ENCODE assay signal across 8 cellular contexts in the genomic region with DNA sequence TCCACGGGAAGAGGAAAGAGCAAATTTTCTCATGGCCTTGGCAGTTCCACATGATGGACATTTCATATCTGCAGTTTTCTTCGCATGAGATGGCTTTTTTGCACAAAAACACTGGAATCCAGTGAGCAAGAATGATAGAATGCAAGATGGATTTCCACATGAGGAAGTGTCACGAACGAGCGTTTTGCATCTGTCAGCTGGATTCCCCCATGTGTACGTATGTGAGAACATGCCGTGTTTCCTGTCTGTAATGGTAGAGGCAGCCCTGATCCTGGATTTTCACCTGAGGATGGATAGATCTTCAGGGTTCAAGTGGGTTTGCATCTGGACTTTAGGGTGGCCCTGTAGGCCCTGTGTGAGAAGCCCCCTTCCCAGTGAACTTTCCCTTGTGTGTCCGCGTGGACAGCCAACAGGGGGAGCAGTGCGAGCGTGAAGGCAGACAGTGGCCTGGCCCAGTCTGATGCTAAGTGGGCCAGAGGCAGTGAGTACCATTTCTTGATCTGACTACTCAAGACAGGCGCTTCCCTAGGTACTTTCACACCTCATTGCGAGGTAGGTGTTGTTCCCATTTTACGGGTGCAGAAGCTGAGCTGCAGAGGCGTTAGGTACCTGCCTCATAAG. TPM values are rescaled to one million over a fixed set of nuclear protein-coding genes. Genes with fewer than 3 reads are reported as not detected.
DNase-seq lines count a peak whose midpoint lies in the region; ATAC-seq, FAIRE-seq and TF ChIP-seq lines count a peak whose summit lies in the region.
"Not testable (repeated sequence)": the region's sequence is repeated elsewhere in the genome, so short reads cannot be mapped to it uniquely, and the experiment has no call there.
"Had no signal": no experiment of that assay in that cellular context is flagged by ENCODE, and none has a peak within 500 bp of the region (broad histone marks: within the 10 kb centered on the region; RNA-seq: fewer than 3 reads in every experiment).

No MANE protein-coding gene starts in this region.

- not testable (repeated sequence) for TF ChIP-seq POLR2A in HepG2 (IDR thresholded peaks at IDR 0.05; ENCODE audit: insufficient read depth in 1 of 2, low read depth in 2 of 2, low read length in 2 of 2)

- H2AFZ ChIP-seq in HepG2 (ENCODE audit: low read length): not testable (repeated sequence)

- not testable (repeated sequence) for H3K27me3 ChIP-seq in DOHH2 (ENCODE audit: control insufficient read depth, low read length); HepG2 (ENCODE audit: control insufficient read depth in 1 of 2, insufficient read depth in 2 of 2, low read length in 2 of 2)

- H3K9me3 ChIP-seq in DOHH2 (ENCODE audit: control insufficient read depth, insufficient read depth, low read length); HepG2 (ENCODE audit: low read length): not testable (repeated sequence)

- 0 out of 2 replicates have a peak, but pooled peaks have one; percentile 13 for TF ChIP-seq RAD21 in HepG2 (CRISPR knock-in tag; IDR thresholded peaks at IDR 0.05)

- H3K36me3 ChIP-seq in DOHH2 (ENCODE audit: control insufficient read depth, low read length): peaks cover 17% of the 10 kb centered on the region
- H3K36me3 ChIP-seq in HepG2 (replicated peaks in 1 of 2; ENCODE audit: control insufficient read depth in 1 of 2, insufficient read depth in 2 of 2, low read length in 2 of 2): not testable (repeated sequence)

- FAIRE-seq in HepG2 (lab: Jason Lieb, UNC): peak; percentile 15

- H3K9ac ChIP-seq in HepG2 (ENCODE audit: insufficient read depth, low read depth, low read length): not testable (repeated sequence)

- DNase-seq in LNCaP clone FGC (ENCODE audit: low read depth); activated naive CD8-positive, alpha-beta T cell treated with anti-CD3 and anti-CD28 coated beads, Interleukin-2, amount 10 ng/mL, durations not matched to agents 7 days and 5 days; HepG2 (ENCODE audit: low spot score): not testable (repeated sequence)
- DNase-seq in WTC11 (ENCODE audit: low spot score) (peak; percentile 74), epithelial cell of esophagus (ENCODE audit: low read depth) (peak; percentile 32), posterior cingulate gyrus (peak in 8 of 10 donors; percentile 56 to 90 (median 58))

- H3K4me3 ChIP-seq in DOHH2 (ENCODE audit: low read length): peak overlapping the region; percentile 75
- not testable (repeated sequence) for H3K4me3 ChIP-seq in LNCaP clone FGC (ENCODE audit: low read depth, low read length); epithelial cell of esophagus (ENCODE audit: low read length)
- H3K4me3 ChIP-seq in HepG2 (replicated peaks in 1 of 3; ENCODE audit: insufficient read depth in 1 of 3, low read depth in 2 of 3, low read length in 3 of 3): 0 out of 6 replicates have a peak overlapping the region, but pooled peaks of 1 of the 3 experiments have one; percentile 67

- in situ Hi-C loops in HepG2 (cut with HindIII; ENCODE audit: extremely low pct_ligation_motif_present, low pct_unique_long_range_greater_than_20kb): not testable (repeated sequence)

- H3K4me2 ChIP-seq in DOHH2 (ENCODE audit: low read length): peak overlapping the region; percentile 76
- peak overlapping the region; percentile 61; the same call in 1 of the 2 replicates for H3K4me2 ChIP-seq in HepG2 (ENCODE audit: low read depth, low read length)

- not testable (repeated sequence) for H3K27me3 Mint-ChIP-seq in WTC11 (ENCODE audit: low read depth); activated naive CD8-positive, alpha-beta T cell treated with anti-CD3 and anti-CD28 coated beads, Interleukin-2, amount 10 ng/mL, durations not matched to agents 7 days and 5 days

- H3K27ac ChIP-seq in DOHH2 (ENCODE audit: low read depth, low read length); HepG2 (ENCODE audit: extremely low read length, insufficient read depth, low read length): not testable (repeated sequence)

- H3K9me2 ChIP-seq in DOHH2 (replicated peaks; ENCODE audit: control insufficient read depth, low read length): not testable (repeated sequence)

- peaks cover 12% of the 10 kb centered on the region for H3K4me1 Mint-ChIP-seq in WTC11
- peaks cover 29% of the 10 kb centered on the region for H3K4me1 Mint-ChIP-seq in activated naive CD8-positive, alpha-beta T cell treated with anti-CD3 and anti-CD28 coated beads, Interleukin-2, amount 10 ng/mL, durations not matched to agents 7 days and 5 days

- not testable (repeated sequence) for H4K20me1 ChIP-seq in DOHH2 (ENCODE audit: control insufficient read depth, insufficient read depth, low read depth, low read length); HepG2 (ENCODE audit: insufficient read depth, low read length)

- H3K4me3 Mint-ChIP-seq in WTC11: peak overlapping the region; percentile 75
- peak overlapping the region; percentile 84 for H3K4me3 Mint-ChIP-seq in activated naive CD8-positive, alpha-beta T cell treated with anti-CD3 and anti-CD28 coated beads, Interleukin-2, amount 10 ng/mL, durations not matched to agents 7 days and 5 days

- not testable (repeated sequence) for H3K36me3 Mint-ChIP-seq in WTC11; activated naive CD8-positive, alpha-beta T cell treated with anti-CD3 and anti-CD28 coated beads, Interleukin-2, amount 10 ng/mL, durations not matched to agents 7 days and 5 days

- 77% methylated on average over 11 of the region's 15 CpGs for WGBS in HepG2 (ENCODE audit: low lambda C conversion rate)

- BruUV-seq in HepG2 (replicated peaks; lab: Mats Ljungman, UMichigan): not testable (repeated sequence)

- H3K79me2 ChIP-seq in DOHH2 (ENCODE audit: control insufficient read depth, low read length): peaks cover 53% of the 10 kb centered on the region
- H3K79me2 ChIP-seq in HepG2 (ENCODE audit: insufficient read depth, low read length): peaks cover 37% of the 10 kb centered on the region

- intact Hi-C loops in HepG2 (cut with micrococcal nuclease; ENCODE audit: unreplicated experiment); posterior cingulate gyrus (cut with DNase I): not testable (repeated sequence)

- TF ChIP-seq CTCF in DOHH2 (IDR thresholded peaks at IDR 0.05; ENCODE audit: low read depth, low read length, poor library complexity, severe bottlenecking): peak; percentile 63
- peak; percentile 44; the same call in 1 of the 2 replicates for TF ChIP-seq CTCF in LNCaP clone FGC (IDR thresholded peaks at IDR 0.05; ENCODE audit: control insufficient read depth, extremely low read depth, insufficient read depth)
- not testable (repeated sequence) for TF ChIP-seq CTCF in WTC11 (IDR thresholded peaks at IDR 0.05)
- TF ChIP-seq CTCF in epithelial cell of esophagus (IDR thresholded peaks at IDR 0.05; ENCODE audit: insufficient read depth, low read depth, low read length, missing control alignments): peak; percentile 38
- peak; percentile 62 for TF ChIP-seq CTCF in HepG2 (CRISPR knock-in tag; IDR thresholded peaks at IDR 0.05)

- POLR2A ChIA-PET in WTC11 (lab: Charles Lee); activated naive CD8-positive, alpha-beta T cell treated with anti-CD3 and anti-CD28 coated beads, Interleukin-2, amount 10 ng/mL, durations not matched to agents 7 days and 5 days (lab: Charles Lee): not testable (repeated sequence)
- POLR2A ChIA-PET in HepG2 (lab: Yijun Ruan, JAX): interaction anchor here (1.2 kb wide), 1 partner anchor 12 kb away, joined by 5 read pairs; no protein-coding TSS in a partner anchor

- H3K27ac Mint-ChIP-seq in WTC11: not testable (repeated sequence)
- H3K27ac Mint-ChIP-seq in activated naive CD8-positive, alpha-beta T cell treated with anti-CD3 and anti-CD28 coated beads, Interleukin-2, amount 10 ng/mL, durations not matched to agents 7 days and 5 days: peak overlapping the region; percentile 11

- not testable (repeated sequence) for H3K9me3 Mint-ChIP-seq in WTC11; activated naive CD8-positive, alpha-beta T cell treated with anti-CD3 and anti-CD28 coated beads, Interleukin-2, amount 10 ng/mL, durations not matched to agents 7 days and 5 days

- peak; percentile 22 for ATAC-seq in WTC11
- ATAC-seq in activated naive CD8-positive, alpha-beta T cell treated with anti-CD3 and anti-CD28 coated beads, Interleukin-2, amount 10 ng/mL, durations not matched to agents 7 days and 5 days (ENCODE audit: low read depth): not testable (repeated sequence)
- ATAC-seq in HepG2: peak; percentile 11; the same call in 1 of the 3 replicates

- CTCF ChIA-PET in WTC11 (lab: Charles Lee); HepG2 (lab: Yijun Ruan, JAX; ENCODE audit: low intra/inter-chr PET ratio, low total read pairs): not testable (repeated sequence)

- peaks cover 35% of the 10 kb centered on the region for H3K4me1 ChIP-seq in DOHH2 (ENCODE audit: control insufficient read depth, low read length)
- H3K4me1 ChIP-seq in HepG2 (ENCODE audit: insufficient read depth, low read length): peaks cover 63% of the 10 kb centered on the region

- H3F3A ChIP-seq in DOHH2 (ENCODE audit: control insufficient read depth, insufficient read depth): not testable (repeated sequence)

- not testable (repeated sequence) for TF ChIP-seq EP300 in HepG2 (IDR thresholded peaks at IDR 0.05; ENCODE audit: low read depth in 2 of 2, low read length in 2 of 2); HepG2 (CRISPR knock-in tag; IDR thresholded peaks at IDR 0.05; ENCODE audit: borderline replicate concordance)

RNA-seq across cellular contexts. Expression of gene PDPK1, which starts 2.1 kb away (rescaled TPM):
- 25.4 to 31.4 TPM (median 29.6 TPM) in 3 replicates for total RNA-seq in WTC11 (2021)
- total RNA-seq in activated naive CD8-positive, alpha-beta T cell treated with anti-CD3 and anti-CD28 coated beads, Interleukin-2, amount 10 ng/mL, durations not matched to agents 7 days and 5 days: 10 to 100 TPM; 50.6 to 55.1 TPM
- total RNA-seq in HepG2 (2016; rRNA removed; fragmentation: Illumina TruSeq; extraction: Trizol): 59.6 and 72.9 TPM in 2 replicates
- total RNA-seq in HepG2 (2016; cell fraction: cytosol; rRNA removed; fragmentation: Illumina TruSeq; extraction: Trizol; ENCODE audit: low read depth): 53.8 and 58.1 TPM in 2 replicates
- total RNA-seq in HepG2 (2016; cell fraction: insoluble cytoplasmic fraction; rRNA removed; fragmentation: Illumina TruSeq; extraction: Trizol): 57.5 and 62.0 TPM in 2 replicates
- 43.6 and 57.5 TPM in 2 replicates for total RNA-seq in HepG2 (2016; cell fraction: membrane; rRNA removed; fragmentation: Illumina TruSeq; extraction: Trizol)
- 40.5 and 51.1 TPM in 2 replicates for total RNA-seq in HepG2 (2016; cell fraction: nucleus; rRNA removed; fragmentation: Illumina TruSeq; extraction: Trizol)
- 129 TPM in 2 replicates for polyA plus RNA-seq in HepG2 (2011; rRNA removed)
- 93.3 and 120 TPM in 2 replicates for polyA plus RNA-seq in HepG2 (2011; cell fraction: cytosol; rRNA removed)
- 125 and 138 TPM in 2 replicates for polyA plus RNA-seq in HepG2 (2011; cell fraction: nucleus; rRNA removed)
- polyA plus RNA-seq in HepG2 (2012): 68.8 and 96.6 TPM in 2 replicates
- polyA plus RNA-seq in HepG2 (2016; cell fraction: cytosol; fragmentation: Illumina TruSeq; extraction: Trizol; ENCODE audit: low read depth): 21.1 and 27.5 TPM in 2 replicates
- 55.5 and 59.6 TPM in 2 replicates for polyA plus RNA-seq in HepG2 (2016; cell fraction: insoluble cytoplasmic fraction; fragmentation: Illumina TruSeq; extraction: Trizol; ENCODE audit: low read depth)
- polyA plus RNA-seq in HepG2 (2016; cell fraction: membrane; fragmentation: Illumina TruSeq; extraction: Trizol; ENCODE audit: low read depth): 31.1 and 35.0 TPM in 2 replicates
- polyA plus RNA-seq in HepG2 (2016; cell fraction: nucleus; fragmentation: Illumina TruSeq; extraction: Trizol; ENCODE audit: insufficient read depth, low read depth): 66.4 and 80.4 TPM in 2 replicates
- 39.6 and 230 TPM in 2 replicates for polyA minus RNA-seq in HepG2 (2011; rRNA and poly(A)+ RNA removed; ENCODE audit: low replicate concordance)
- 117 and 142 TPM in 2 replicates for polyA minus RNA-seq in HepG2 (2011; cell fraction: cytosol; rRNA and poly(A)+ RNA removed)
- polyA minus RNA-seq in HepG2 (2011; cell fraction: nucleus; rRNA and poly(A)+ RNA removed): 118 and 140 TPM in 2 replicates

RNA-seq across cellular contexts. Expression of gene CEMP1, which starts 8.7 kb away (rescaled TPM):
- total RNA-seq in WTC11 (2021) (0.14 to 0.32 TPM (median 0.15 TPM) in 3 replicates), HepG2 (2016; rRNA removed; fragmentation: Illumina TruSeq; extraction: Trizol) (not detected in 2 replicates)
- 1 to 10 TPM in 1 of 2 experiments, under 1 TPM in 1; 0.80 to 1.1 TPM for total RNA-seq in activated naive CD8-positive, alpha-beta T cell treated with anti-CD3 and anti-CD28 coated beads, Interleukin-2, amount 10 ng/mL, durations not matched to agents 7 days and 5 days
- not detected in 2 replicates for total RNA-seq in HepG2 (2016; cell fraction: cytosol; rRNA removed; fragmentation: Illumina TruSeq; extraction: Trizol; ENCODE audit: low read depth)
- not detected in 2 replicates for total RNA-seq in HepG2 (2016; cell fraction: insoluble cytoplasmic fraction; rRNA removed; fragmentation: Illumina TruSeq; extraction: Trizol)
- not detected in 2 replicates for total RNA-seq in HepG2 (2016; cell fraction: membrane; rRNA removed; fragmentation: Illumina TruSeq; extraction: Trizol)
- total RNA-seq in HepG2 (2016; cell fraction: nucleus; rRNA removed; fragmentation: Illumina TruSeq; extraction: Trizol): not detected in 2 replicates
- 0.04 TPM in 1 of 2 replicates, not detected in the other for polyA plus RNA-seq in HepG2 (2011; rRNA removed)
- polyA plus RNA-seq in HepG2 (2011; cell fraction: cytosol; rRNA removed): not detected in 2 replicates
- 0.16 TPM in 1 of 2 replicates, not detected in the other for polyA plus RNA-seq in HepG2 (2011; cell fraction: nucleus; rRNA removed)
- not detected in 2 replicates for polyA plus RNA-seq in HepG2 (2012)
- not detected in 2 replicates for polyA plus RNA-seq in HepG2 (2016; cell fraction: cytosol; fragmentation: Illumina TruSeq; extraction: Trizol; ENCODE audit: low read depth)
- polyA plus RNA-seq in HepG2 (2016; cell fraction: insoluble cytoplasmic fraction; fragmentation: Illumina TruSeq; extraction: Trizol; ENCODE audit: low read depth): not detected in 2 replicates
- polyA plus RNA-seq in HepG2 (2016; cell fraction: membrane; fragmentation: Illumina TruSeq; extraction: Trizol; ENCODE audit: low read depth): not detected in 2 replicates
- polyA plus RNA-seq in HepG2 (2016; cell fraction: nucleus; fragmentation: Illumina TruSeq; extraction: Trizol; ENCODE audit: insufficient read depth, low read depth): not detected in 2 replicates
- polyA minus RNA-seq in HepG2 (2011; rRNA and poly(A)+ RNA removed; ENCODE audit: low replicate concordance): 0.10 and 0.16 TPM in 2 replicates
- polyA minus RNA-seq in HepG2 (2011; cell fraction: cytosol; rRNA and poly(A)+ RNA removed): not detected in 2 replicates
- 0.37 and 0.52 TPM in 2 replicates for polyA minus RNA-seq in HepG2 (2011; cell fraction: nucleus; rRNA and poly(A)+ RNA removed)
- total RNA-seq: RPMI7951 had no signal

RNA-seq across cellular contexts. Expression of gene AMDHD2, which starts 19.8 kb away (rescaled TPM):
- 60.1 to 70.9 TPM (median 60.3 TPM) in 3 replicates for total RNA-seq in WTC11 (2021)
- 10 to 100 TPM; 74.0 to 75.4 TPM for total RNA-seq in activated naive CD8-positive, alpha-beta T cell treated with anti-CD3 and anti-CD28 coated beads, Interleukin-2, amount 10 ng/mL, durations not matched to agents 7 days and 5 days
- 13.8 and 39.1 TPM in 2 replicates for total RNA-seq in HepG2 (2016; rRNA removed; fragmentation: Illumina TruSeq; extraction: Trizol)
- total RNA-seq in HepG2 (2016; cell fraction: cytosol; rRNA removed; fragmentation: Illumina TruSeq; extraction: Trizol; ENCODE audit: low read depth): 14.4 and 16.3 TPM in 2 replicates
- total RNA-seq in HepG2 (2016; cell fraction: insoluble cytoplasmic fraction; rRNA removed; fragmentation: Illumina TruSeq; extraction: Trizol): 15.5 and 37.7 TPM in 2 replicates
- total RNA-seq in HepG2 (2016; cell fraction: membrane; rRNA removed; fragmentation: Illumina TruSeq; extraction: Trizol): 11.4 and 12.8 TPM in 2 replicates
- 56.5 and 57.9 TPM in 2 replicates for total RNA-seq in HepG2 (2016; cell fraction: nucleus; rRNA removed; fragmentation: Illumina TruSeq; extraction: Trizol)
- 33.5 and 51.3 TPM in 2 replicates for polyA plus RNA-seq in HepG2 (2011; rRNA removed)
- 12.9 and 24.3 TPM in 2 replicates for polyA plus RNA-seq in HepG2 (2011; cell fraction: cytosol; rRNA removed)
- 624 and 803 TPM in 2 replicates for polyA plus RNA-seq in HepG2 (2011; cell fraction: nucleus; rRNA removed)
- polyA plus RNA-seq in HepG2 (2012): 30.1 and 34.2 TPM in 2 replicates
- polyA plus RNA-seq in HepG2 (2016; cell fraction: cytosol; fragmentation: Illumina TruSeq; extraction: Trizol; ENCODE audit: low read depth): 5.3 and 8.4 TPM in 2 replicates
- polyA plus RNA-seq in HepG2 (2016; cell fraction: insoluble cytoplasmic fraction; fragmentation: Illumina TruSeq; extraction: Trizol; ENCODE audit: low read depth): 11.9 and 12.8 TPM in 2 replicates
- 7.2 and 9.8 TPM in 2 replicates for polyA plus RNA-seq in HepG2 (2016; cell fraction: membrane; fragmentation: Illumina TruSeq; extraction: Trizol; ENCODE audit: low read depth)
- polyA plus RNA-seq in HepG2 (2016; cell fraction: nucleus; fragmentation: Illumina TruSeq; extraction: Trizol; ENCODE audit: insufficient read depth, low read depth): 125 and 129 TPM in 2 replicates
- 20.8 and 63.2 TPM in 2 replicates for polyA minus RNA-seq in HepG2 (2011; rRNA and poly(A)+ RNA removed; ENCODE audit: low replicate concordance)
- polyA minus RNA-seq in HepG2 (2011; cell fraction: cytosol; rRNA and poly(A)+ RNA removed): 11.8 and 13.7 TPM in 2 replicates
- 81.2 and 102 TPM in 2 replicates for polyA minus RNA-seq in HepG2 (2011; cell fraction: nucleus; rRNA and poly(A)+ RNA removed)

RNA-seq across cellular contexts. Expression of gene ATP6V0C, which starts 26.2 kb away (rescaled TPM):
- total RNA-seq in WTC11 (2021): 193 to 212 TPM (median 193 TPM) in 3 replicates
- total RNA-seq in activated naive CD8-positive, alpha-beta T cell treated with anti-CD3 and anti-CD28 coated beads, Interleukin-2, amount 10 ng/mL, durations not matched to agents 7 days and 5 days: 100 to 1,000 TPM; 117 to 122 TPM
- total RNA-seq in HepG2 (2016; rRNA removed; fragmentation: Illumina TruSeq; extraction: Trizol): 7.2 and 10.4 TPM in 2 replicates
- total RNA-seq in HepG2 (2016; cell fraction: cytosol; rRNA removed; fragmentation: Illumina TruSeq; extraction: Trizol; ENCODE audit: low read depth): 7.6 and 9.4 TPM in 2 replicates
- 5.7 and 10.1 TPM in 2 replicates for total RNA-seq in HepG2 (2016; cell fraction: insoluble cytoplasmic fraction; rRNA removed; fragmentation: Illumina TruSeq; extraction: Trizol)
- 11.1 and 14.0 TPM in 2 replicates for total RNA-seq in HepG2 (2016; cell fraction: membrane; rRNA removed; fragmentation: Illumina TruSeq; extraction: Trizol)
- 13.6 and 17.3 TPM in 2 replicates for total RNA-seq in HepG2 (2016; cell fraction: nucleus; rRNA removed; fragmentation: Illumina TruSeq; extraction: Trizol)
- 20.1 and 21.1 TPM in 2 replicates for polyA plus RNA-seq in HepG2 (2011; rRNA removed)
- 29.7 and 32.0 TPM in 2 replicates for polyA plus RNA-seq in HepG2 (2011; cell fraction: cytosol; rRNA removed)
- 42.5 and 51.4 TPM in 2 replicates for polyA plus RNA-seq in HepG2 (2011; cell fraction: nucleus; rRNA removed)
- polyA plus RNA-seq in HepG2 (2012): 133 and 154 TPM in 2 replicates
- polyA plus RNA-seq in HepG2 (2016; cell fraction: cytosol; fragmentation: Illumina TruSeq; extraction: Trizol; ENCODE audit: low read depth): 106 and 119 TPM in 2 replicates
- polyA plus RNA-seq in HepG2 (2016; cell fraction: insoluble cytoplasmic fraction; fragmentation: Illumina TruSeq; extraction: Trizol; ENCODE audit: low read depth): 50.3 and 60.7 TPM in 2 replicates
- 97.9 and 104 TPM in 2 replicates for polyA plus RNA-seq in HepG2 (2016; cell fraction: membrane; fragmentation: Illumina TruSeq; extraction: Trizol; ENCODE audit: low read depth)
- 168 and 190 TPM in 2 replicates for polyA plus RNA-seq in HepG2 (2016; cell fraction: nucleus; fragmentation: Illumina TruSeq; extraction: Trizol; ENCODE audit: insufficient read depth, low read depth)
- polyA minus RNA-seq in HepG2 (2011; rRNA and poly(A)+ RNA removed; ENCODE audit: low replicate concordance): 20.0 and 29.5 TPM in 2 replicates
- 52.8 and 62.5 TPM in 2 replicates for polyA minus RNA-seq in HepG2 (2011; cell fraction: cytosol; rRNA and poly(A)+ RNA removed)
- polyA minus RNA-seq in HepG2 (2011; cell fraction: nucleus; rRNA and poly(A)+ RNA removed): 10.4 and 11.5 TPM in 2 replicates
